In the genomic region with DNA sequence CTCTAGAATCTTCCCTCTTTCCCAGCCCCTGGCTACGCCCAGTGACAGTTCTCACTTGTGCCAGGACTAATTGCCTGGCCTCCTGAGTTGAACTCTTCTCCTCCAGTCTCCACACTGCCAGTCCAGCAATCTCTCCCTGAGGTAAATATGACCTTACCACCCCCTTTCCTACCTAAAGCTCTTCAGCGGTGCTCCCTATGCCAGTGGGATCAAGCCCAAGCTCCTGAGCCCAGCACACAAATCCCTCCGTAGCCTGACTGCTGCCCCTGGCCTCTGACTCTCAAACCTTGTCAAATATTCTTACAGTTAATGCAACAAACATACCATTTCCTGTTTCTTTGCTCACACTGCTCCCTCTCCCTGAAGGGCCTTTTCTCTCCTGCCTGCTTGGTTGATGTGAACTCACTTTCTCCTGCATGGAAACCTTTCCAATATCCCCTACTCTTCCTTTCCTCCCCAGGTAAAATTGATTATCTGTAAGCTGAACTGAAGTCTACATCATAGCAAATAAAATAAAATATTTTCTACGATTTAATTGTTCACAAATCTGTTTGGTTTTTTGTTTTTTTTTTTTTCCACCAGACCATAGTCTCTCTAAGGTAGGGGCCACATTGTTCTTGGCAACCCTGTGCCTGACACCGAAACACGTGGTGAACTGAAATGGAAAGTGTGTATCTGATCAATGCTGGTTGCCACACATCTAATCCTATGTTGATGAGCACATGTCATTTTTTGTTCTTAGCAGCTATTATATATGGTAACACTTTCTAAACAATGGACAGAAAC, we compare ENCODE assay signal across 1 cellular context.
TF ChIP-seq lines count a peak whose summit lies in the region.

No MANE protein-coding gene starts in this region.

TF ChIP-seq in endothelial cell of umbilical vein, 7 proteins besides CTCF, POLR2A, EP300 and RAD21 (continued from another document):
- TF ChIP-seq JUN (IDR thresholded peaks at IDR 0.05; ENCODE audit: borderline replicate concordance, insufficient read depth, insufficient read length, low read depth) = no peak
- no peak for TF ChIP-seq POLR2AphosphoS5 (IDR thresholded peaks at IDR 0.05; ENCODE audit: insufficient read depth, low read depth, low read length)
TF ChIP-seq in endothelial cell of umbilical vein: peak in this region for 0.
